1 cellular context compared by ENCODE assay signal in the genomic region with DNA sequence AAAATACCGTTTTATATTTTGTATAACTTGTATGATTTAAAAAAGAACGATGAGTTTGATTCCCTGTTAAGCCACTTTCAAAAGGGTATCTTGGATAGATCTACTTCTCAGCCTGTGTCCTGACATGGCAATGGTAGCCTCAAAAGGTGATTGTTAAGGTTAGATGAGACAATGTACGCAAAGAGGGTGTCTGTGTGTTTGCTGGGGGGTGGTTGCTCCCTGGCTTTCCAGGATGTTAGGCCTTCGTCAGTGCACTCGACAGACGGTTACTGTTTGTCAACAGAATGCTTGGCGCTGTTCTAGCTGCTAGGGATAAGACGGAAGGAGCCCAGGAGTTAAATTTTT.
TF ChIP-seq lines count a peak whose summit lies in the region.

No MANE protein-coding gene starts in this region.

TF ChIP-seq in SK-N-SH, 30 proteins besides CTCF, POLR2A, EP300 and RAD21 (continued from another document):
- TF ChIP-seq, protein P1, sequence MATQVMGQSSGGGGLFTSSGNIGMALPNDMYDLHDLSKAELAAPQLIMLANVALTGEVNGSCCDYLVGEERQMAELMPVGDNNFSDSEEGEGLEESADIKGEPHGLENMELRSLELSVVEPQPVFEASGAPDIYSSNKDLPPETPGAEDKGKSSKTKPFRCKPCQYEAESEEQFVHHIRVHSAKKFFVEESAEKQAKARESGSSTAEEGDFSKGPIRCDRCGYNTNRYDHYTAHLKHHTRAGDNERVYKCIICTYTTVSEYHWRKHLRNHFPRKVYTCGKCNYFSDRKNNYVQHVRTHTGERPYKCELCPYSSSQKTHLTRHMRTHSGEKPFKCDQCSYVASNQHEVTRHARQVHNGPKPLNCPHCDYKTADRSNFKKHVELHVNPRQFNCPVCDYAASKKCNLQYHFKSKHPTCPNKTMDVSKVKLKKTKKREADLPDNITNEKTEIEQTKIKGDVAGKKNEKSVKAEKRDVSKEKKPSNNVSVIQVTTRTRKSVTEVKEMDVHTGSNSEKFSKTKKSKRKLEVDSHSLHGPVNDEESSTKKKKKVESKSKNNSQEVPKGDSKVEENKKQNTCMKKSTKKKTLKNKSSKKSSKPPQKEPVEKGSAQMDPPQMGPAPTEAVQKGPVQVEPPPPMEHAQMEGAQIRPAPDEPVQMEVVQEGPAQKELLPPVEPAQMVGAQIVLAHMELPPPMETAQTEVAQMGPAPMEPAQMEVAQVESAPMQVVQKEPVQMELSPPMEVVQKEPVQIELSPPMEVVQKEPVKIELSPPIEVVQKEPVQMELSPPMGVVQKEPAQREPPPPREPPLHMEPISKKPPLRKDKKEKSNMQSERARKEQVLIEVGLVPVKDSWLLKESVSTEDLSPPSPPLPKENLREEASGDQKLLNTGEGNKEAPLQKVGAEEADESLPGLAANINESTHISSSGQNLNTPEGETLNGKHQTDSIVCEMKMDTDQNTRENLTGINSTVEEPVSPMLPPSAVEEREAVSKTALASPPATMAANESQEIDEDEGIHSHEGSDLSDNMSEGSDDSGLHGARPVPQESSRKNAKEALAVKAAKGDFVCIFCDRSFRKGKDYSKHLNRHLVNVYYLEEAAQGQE (IDR thresholded peaks at IDR 0.05; ENCODE audit: low read depth, low read length) = no peak
- TF ChIP-seq YY1 (IDR thresholded peaks at IDR 0.05; ENCODE audit: low read depth) = no peak
- TF ChIP-seq MXI1 (IDR thresholded peaks at IDR 0.05; ENCODE audit: low read depth, low read length) = no peak
- TF ChIP-seq, protein P2, sequence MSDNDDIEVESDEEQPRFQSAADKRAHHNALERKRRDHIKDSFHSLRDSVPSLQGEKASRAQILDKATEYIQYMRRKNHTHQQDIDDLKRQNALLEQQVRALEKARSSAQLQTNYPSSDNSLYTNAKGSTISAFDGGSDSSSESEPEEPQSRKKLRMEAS (IDR thresholded peaks at IDR 0.05; ENCODE audit: low read depth) = no peak
- TF ChIP-seq POLR2AphosphoS5 (IDR thresholded peaks at IDR 0.05; ENCODE audit: low read depth, low read length) = no peak
- TF ChIP-seq FOXM1 (IDR thresholded peaks at IDR 0.05; ENCODE audit: low read depth) = no peak
- no peak for TF ChIP-seq ELF1 (IDR thresholded peaks at IDR 0.05)
- TF ChIP-seq SIN3A (IDR thresholded peaks at IDR 0.05; ENCODE audit: borderline replicate concordance, low read depth, low read length) = no peak
- TF ChIP-seq TEAD4 (IDR thresholded peaks at IDR 0.05; ENCODE audit: borderline replicate concordance, insufficient read depth) = no peak
- TF ChIP-seq RXRA (IDR thresholded peaks at IDR 0.05; ENCODE audit: borderline replicate concordance, low read depth) = no peak
- no peak for TF ChIP-seq NFIC (IDR thresholded peaks at IDR 0.05; ENCODE audit: borderline replicate concordance)
- TF ChIP-seq, protein P3, sequence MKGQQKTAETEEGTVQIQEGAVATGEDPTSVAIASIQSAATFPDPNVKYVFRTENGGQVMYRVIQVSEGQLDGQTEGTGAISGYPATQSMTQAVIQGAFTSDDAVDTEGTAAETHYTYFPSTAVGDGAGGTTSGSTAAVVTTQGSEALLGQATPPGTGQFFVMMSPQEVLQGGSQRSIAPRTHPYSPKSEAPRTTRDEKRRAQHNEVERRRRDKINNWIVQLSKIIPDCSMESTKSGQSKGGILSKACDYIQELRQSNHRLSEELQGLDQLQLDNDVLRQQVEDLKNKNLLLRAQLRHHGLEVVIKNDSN (IDR thresholded peaks at IDR 0.05; ENCODE audit: borderline replicate concordance, low read depth) = no peak
